12 cellular contexts compared by ENCODE assay signal in genomic region chr10:107915277-107915634, GRCh38.
DNase-seq lines count a peak whose midpoint lies in the region; ATAC-seq and TF ChIP-seq lines count a peak whose summit lies in the region.
"Had no signal": no experiment of that assay in that cellular context is flagged by ENCODE, and none has a peak within 500 bp of the region (broad histone marks: within the 10 kb centered on the region; RNA-seq: fewer than 3 reads in every experiment).

No MANE protein-coding gene starts in this region.

- H3K36me3 ChIP-seq in H7 (replicated peaks; ENCODE audit: control insufficient read depth, insufficient read depth, low read length) (no peaks in the 10 kb centered on the region), hepatocyte (replicated peaks; ENCODE audit: insufficient read depth, low read depth) (no peaks in the 10 kb centered on the region), smooth muscle cell (ENCODE audit: low read depth) (no peaks in the 10 kb centered on the region)
- no peaks in the 10 kb centered on the region for H3K36me3 ChIP-seq in naive thymus-derived CD4-positive, alpha-beta T cell (ENCODE audit: control insufficient read depth in 2 of 3, insufficient read depth in 3 of 3, low read length in 3 of 3)
- H3K36me3 ChIP-seq: thoracic aorta had no signal

- H3K4me3 Mint-ChIP-seq in WTC11, result peak overlapping the region; percentile 85
- H3K4me3 Mint-ChIP-seq in naive thymus-derived CD4-positive, alpha-beta T cell, result no peak overlapping the region
- H3K4me3 Mint-ChIP-seq: activated naive CD4-positive, alpha-beta T cell treated with anti-CD3 and anti-CD28 coated beads, Interleukin-2, amount 50 U/mL, for 24 hours had no signal

- H3K27me3 Mint-ChIP-seq in WTC11 (ENCODE audit: low read depth), result peaks cover 8% of the 10 kb centered on the region
- H3K27me3 Mint-ChIP-seq in naive thymus-derived CD4-positive, alpha-beta T cell, result peaks cover 8 to 24% (median 19%) of the 10 kb centered on the region in 5 donors

- H3K9me3 Mint-ChIP-seq in WTC11, result no peaks in the 10 kb centered on the region
- H3K9me3 Mint-ChIP-seq in naive thymus-derived CD4-positive, alpha-beta T cell, result peaks cover 0 to 38% (median 11%) of the 10 kb centered on the region in 11 donors

- intact Hi-C loops in naive thymus-derived CD4-positive, alpha-beta T cell (cut with micrococcal nuclease), result no loop called here

- CTCF ChIA-PET in WTC11 (lab: Charles Lee), result no interaction called here
- CTCF ChIA-PET in naive thymus-derived CD4-positive, alpha-beta T cell (lab: Charles Lee), result no interaction called here

- H3F3A ChIP-seq in smooth muscle cell (ENCODE audit: low read depth), result no peaks in the 10 kb centered on the region

- H3K36me3 Mint-ChIP-seq in WTC11, result no peaks in the 10 kb centered on the region
- peaks cover 0 to 8% (median 0%) of the 10 kb centered on the region in 5 donors for H3K36me3 Mint-ChIP-seq in naive thymus-derived CD4-positive, alpha-beta T cell

- peak overlapping the region; percentile 65 for H3K4me3 ChIP-seq in H7 (ENCODE audit: insufficient read depth, low read depth, low read length)
- peak overlapping the region; percentile 89 for H3K4me3 ChIP-seq in hepatocyte
- peak overlapping the region; percentile 63 for H3K4me3 ChIP-seq in smooth muscle cell
- no peak overlapping the region for H3K4me3 ChIP-seq in naive thymus-derived CD4-positive, alpha-beta T cell (ENCODE audit: low read length)
- H3K4me3 ChIP-seq: thoracic aorta had no signal

- no peaks in the 10 kb centered on the region for H3K9me2 ChIP-seq in hepatocyte (replicated peaks; ENCODE audit: insufficient read depth)

- DNase-seq in H7 (no peak), WTC11 (ENCODE audit: low spot score) (no peak), hepatocyte (ENCODE audit: low spot score) (peak; percentile 41), smooth muscle cell (lab: John Stamatoyannopoulos, UW; ENCODE audit: unreplicated experiment) (no peak), NCI-H1436 treated with DMSO at 0.1 percent for 48 hours (lab: John Stamatoyannopoulos, UW) (no peak)
- no peak for DNase-seq in naive thymus-derived CD4-positive, alpha-beta T cell
- DNase-seq: NCI-H345 had no signal

- no peaks in the 10 kb centered on the region for H3K79me2 ChIP-seq in hepatocyte
- H3K79me2 ChIP-seq in smooth muscle cell (ENCODE audit: low read depth), result no peaks in the 10 kb centered on the region

- H3K9me3 ChIP-seq in hepatocyte (ENCODE audit: low read depth) (no peaks in the 10 kb centered on the region), smooth muscle cell (replicated peaks; ENCODE audit: low read depth) (no peaks in the 10 kb centered on the region)
- peaks cover 0 to 14% (median 0%) of the 10 kb centered on the region in 3 experiments for H3K9me3 ChIP-seq in naive thymus-derived CD4-positive, alpha-beta T cell (ENCODE audit: control insufficient read depth in 2 of 3, low read length in 3 of 3)
- H3K9me3 ChIP-seq: thoracic aorta had no signal

- peak; percentile 2; the same call in 1 of the 2 replicates for ATAC-seq in WTC11
- no peak for ATAC-seq in HG02885 (IDR thresholded peaks at IDR 0.05; ENCODE audit: poor library complexity, unreplicated experiment)
- no peak for ATAC-seq in HG03025 (IDR thresholded peaks at IDR 0.05; ENCODE audit: low FRiP score, unreplicated experiment)
- no peak for ATAC-seq in naive thymus-derived CD4-positive, alpha-beta T cell

- H3K4me1 ChIP-seq in hepatocyte (ENCODE audit: insufficient read depth), result no peaks in the 10 kb centered on the region
- peaks cover 8% of the 10 kb centered on the region for H3K4me1 ChIP-seq in smooth muscle cell (ENCODE audit: low read depth)
- no peaks in the 10 kb centered on the region for H3K4me1 ChIP-seq in naive thymus-derived CD4-positive, alpha-beta T cell (ENCODE audit: control insufficient read depth in 2 of 2, insufficient read depth in 2 of 2, low read length in 2 of 2)

- H3K27me3 ChIP-seq in H7 (ENCODE audit: control insufficient read depth, insufficient read depth, low read length) (peaks cover 6% of the 10 kb centered on the region), hepatocyte (peaks cover 24% of the 10 kb centered on the region), smooth muscle cell (ENCODE audit: low read depth) (peaks cover 48% of the 10 kb centered on the region)
- no peaks in the 10 kb centered on the region for H3K27me3 ChIP-seq in naive thymus-derived CD4-positive, alpha-beta T cell (ENCODE audit: control insufficient read depth in 2 of 2, insufficient read depth in 2 of 2, low read length in 2 of 2)

- no peak overlapping the region for H3K9ac ChIP-seq in smooth muscle cell (ENCODE audit: low read depth)

- H3K4me2 ChIP-seq in hepatocyte (peak overlapping the region; percentile 97), smooth muscle cell (peak overlapping the region; percentile 97)

- H4K20me1 ChIP-seq in hepatocyte (ENCODE audit: insufficient read depth, poor library complexity, severe bottlenecking) (no peaks in the 10 kb centered on the region), smooth muscle cell (ENCODE audit: low read depth) (no peaks in the 10 kb centered on the region)

- H2AFZ ChIP-seq in hepatocyte, result peak overlapping the region; percentile 93
- peak overlapping the region; percentile 90 for H2AFZ ChIP-seq in smooth muscle cell (ENCODE audit: low read depth)

- H3K4me1 Mint-ChIP-seq in WTC11, result peaks cover 73% of the 10 kb centered on the region
- no peaks in the 10 kb centered on the region for H3K4me1 Mint-ChIP-seq in naive thymus-derived CD4-positive, alpha-beta T cell
- H3K4me1 Mint-ChIP-seq: activated naive CD4-positive, alpha-beta T cell treated with anti-CD3 and anti-CD28 coated beads, Interleukin-2, amount 50 U/mL, for 24 hours had no signal

- POLR2A ChIA-PET in WTC11 (lab: Charles Lee), result no interaction called here
- POLR2A ChIA-PET in naive thymus-derived CD4-positive, alpha-beta T cell (lab: Charles Lee), result no interaction called here

- WGBS in hepatocyte (ENCODE audit: low lambda C conversion rate, missing lambda C conversion rate), result 9% methylated on average over 7 of the region's 7 CpGs
- WGBS in smooth muscle cell (ENCODE audit: low lambda C conversion rate), result 13% methylated on average over 7 of the region's 7 CpGs

- peak overlapping the region; percentile 84; the same call in 1 of the 2 replicates for H3K27ac Mint-ChIP-seq in WTC11
- no peak overlapping the region for H3K27ac Mint-ChIP-seq in naive thymus-derived CD4-positive, alpha-beta T cell
- H3K27ac Mint-ChIP-seq: activated naive CD4-positive, alpha-beta T cell treated with anti-CD3 and anti-CD28 coated beads, Interleukin-2, amount 50 U/mL, for 24 hours had no signal

- no peak for TF ChIP-seq CTCF in WTC11 (IDR thresholded peaks at IDR 0.05)
- no peak for TF ChIP-seq CTCF in hepatocyte (IDR thresholded peaks at IDR 0.05; ENCODE audit: poor library complexity)
- no peak for TF ChIP-seq CTCF in smooth muscle cell (IDR thresholded peaks at IDR 0.05; ENCODE audit: borderline replicate concordance, insufficient read depth, poor library complexity, severe bottlenecking)

- H3K27ac ChIP-seq in hepatocyte (peak overlapping the region; percentile 44), smooth muscle cell (ENCODE audit: low read depth) (no peak overlapping the region)
- no peak overlapping the region for H3K27ac ChIP-seq in naive thymus-derived CD4-positive, alpha-beta T cell (ENCODE audit: low read depth, low read length)
- H3K27ac ChIP-seq: HL-60, thoracic aorta had no signal

TF ChIP-seq in WTC11, 78 proteins besides CTCF, POLR2A, EP300 and RAD21 (continues in another document):
- TF ChIP-seq ZNF532 (CRISPR knock-in tag; IDR thresholded peaks at IDR 0.05; ENCODE audit: borderline replicate concordance), result no peak
- TF ChIP-seq ATF2 (CRISPR knock-in tag; IDR thresholded peaks at IDR 0.05; ENCODE audit: borderline replicate concordance, low read depth), result no peak
- TF ChIP-seq EMX1 (CRISPR knock-in tag; IDR thresholded peaks at IDR 0.05), result no peak
